ENCODE assay signal across 31 cellular contexts in genomic region chr10:129335942-129336341, GRCh38.
"Had no signal": no experiment of that assay in that cellular context is flagged by ENCODE, and none has a peak within 500 bp of the region (broad histone marks: within the 10 kb centered on the region; RNA-seq: fewer than 3 reads in every experiment).

No MANE protein-coding gene starts in this region.

- DNase-seq: activated CD4-positive, alpha-beta memory T cell treated with anti-CD3 and anti-CD28 coated beads, Interleukin-2, amount 10 ng/mL, durations not matched to agents 7 days and 5 days; activated CD4-positive, alpha-beta T cell treated with anti-CD3 and anti-CD28 coated beads for 1 hour; activated CD4-positive, alpha-beta T cell treated with anti-CD3 and anti-CD28 coated beads for 48 hours; activated CD4-positive, CD25-positive, alpha-beta regulatory T cell; activated CD8-positive, alpha-beta memory T cell treated with anti-CD3 and anti-CD28 coated beads for 24 hours; activated CD8-positive, alpha-beta memory T cell treated with anti-CD3 and anti-CD28 coated beads, Interleukin-2, amount 10 ng/mL, durations not matched to agents 7 days and 5 days; activated CD8-positive, alpha-beta memory T cell treated with anti-CD3 and anti-CD28 coated beads, Interleukin-2, amount 50 U/mL, for 48 hours; activated effector memory CD4-positive, alpha-beta T cell treated with Interleukin-2 at 50 U/mL for 16 hours; activated naive CD4-positive, alpha-beta T cell treated with anti-CD3 and anti-CD28 coated beads, Interleukin-2, amount 10 ng/mL, durations not matched to agents 7 days and 5 days; activated naive CD8-positive, alpha-beta T cell treated with anti-CD3 and anti-CD28 coated beads, Interleukin-2, amount 50 U/mL, for 24 hours; activated T-cell treated with anti-CD3 and anti-CD28 coated beads, Interleukin-2, amount 50 U/mL, for 48 hours; anterior cingulate cortex; caudate nucleus; cerebellar nuclear complex; MV-4-11; NCI-H1092; NCI-H1436 treated with DMSO at 0.1 percent for 48 hours; NCI-H187 treated with DMSO at 0.1 percent for 48 hours; NCI-H2081; NCI-H2227 treated with DMSO at 0.1 percent for 48 hours; NCI-H510A treated with DMSO at 0.1 percent for 48 hours; NCI-H748 treated with DMSO at 0.1 percent for 48 hours; NK-92 treated with Interleukin-12 subunit alpha and Interleukin-12 subunit beta, amount 100 ng/mL, for 24 hours; PC-3; Peyer's patch; RPMI8226; SHP77 treated with DMSO at 0.1 percent for 48 hours; SK-N-SH; T-helper 1 cell; T-helper 2 cell; T-helper 9 cell had no signal
